ENCODE assay signal across 8 cellular contexts in the genomic region with DNA sequence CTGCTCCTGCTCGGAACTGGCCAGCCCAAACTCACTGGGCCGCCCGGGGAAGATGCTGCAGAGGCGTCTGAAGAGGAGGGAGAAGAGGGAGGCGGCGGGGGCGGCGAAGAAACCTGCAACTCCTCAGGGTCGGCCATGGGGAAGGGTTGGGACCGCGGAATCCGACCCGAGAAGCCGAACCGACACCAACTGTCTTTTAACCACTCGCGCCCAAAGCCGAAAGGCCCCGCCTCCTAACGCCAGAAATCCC. TPM values are rescaled to one million over a fixed set of nuclear protein-coding genes. Genes with fewer than 3 reads are reported as not detected.
DNase-seq lines count a peak whose midpoint lies in the region; ATAC-seq and TF ChIP-seq lines count a peak whose summit lies in the region.

A gene (minus strand): TSS at position 223 of the 250 bp plus-strand sequence. CDS start 86 bp downstream, at position 137.

- DNase-seq in stimulated activated naive CD8-positive, alpha-beta T cell treated with anti-CD3 and anti-CD28 coated beads, Interleukin-15, Interleukin-2, amounts not matched to agents 100 U/mL and 50 U/mL, for 24 hours, result no peak
- no peak for DNase-seq in MCF 10A (ENCODE audit: unreplicated experiment)
- DNase-seq in NCI-H1092 (lab: John Stamatoyannopoulos, UW), result no peak
- DNase-seq in foreskin melanocyte, result no peak
- DNase-seq in NCI-H128 (lab: John Stamatoyannopoulos, UW; ENCODE audit: unreplicated experiment), result no peak
- DNase-seq in HT-29 (ENCODE audit: low spot score), result no peak

- no peak for ATAC-seq in stimulated activated naive CD8-positive, alpha-beta T cell treated with anti-CD3 and anti-CD28 coated beads, Interleukin-15, Interleukin-2, amounts not matched to agents 100 U/mL and 50 U/mL, for 24 hours

- POLR2A ChIA-PET in MCF 10A (lab: Yijun Ruan, JAX), result interaction anchor here (1.1 kb wide), 2 partner anchors 72 to 357 kb away, joined by 3 read pairs; no protein-coding TSS in a partner anchor

- 0% methylated on average over 9 to 18 of the region's 20 CpGs for WGBS in mesodermal cell (ENCODE audit: insufficient coverage in 2 of 2), 2 experiments

- no TSS peak for BruUV-seq in MCF 10A (replicated peaks; lab: Mats Ljungman, UMichigan)

- CTCF ChIA-PET in MCF 10A (lab: Yijun Ruan, JAX), result interaction anchor here (0.6 kb wide), 1 partner anchor 415 kb away, joined by 3 read pairs; no protein-coding TSS in a partner anchor

- intact Hi-C loops in MCF 10A (cut with micrococcal nuclease), result loop anchor here (2.0 kb wide), 1 partner anchor 419 kb away; no protein-coding TSS in a partner anchor

- no peak for TF ChIP-seq CTCF in MCF 10A (IDR thresholded peaks at IDR 0.05; ENCODE audit: unreplicated experiment)

- no peaks in the 10 kb centered on the region for H3K4me1 ChIP-seq in mesodermal cell (ENCODE audit: control insufficient read depth, insufficient read depth, low read length, poor library complexity, severe bottlenecking)

- peak within 1 kb of the TSS; percentile 97 for H3K4me3 Mint-ChIP-seq in stimulated activated naive CD8-positive, alpha-beta T cell treated with anti-CD3 and anti-CD28 coated beads, Interleukin-15, Interleukin-2, amounts not matched to agents 100 ng/mL and 50 ng/mL, for 24 hours
- peak within 1 kb of the TSS; percentile 95 for H3K4me3 Mint-ChIP-seq in MCF 10A (ENCODE audit: unreplicated experiment)

- peak within 1 kb of the TSS; percentile 97 for H3K27ac Mint-ChIP-seq in stimulated activated naive CD8-positive, alpha-beta T cell treated with anti-CD3 and anti-CD28 coated beads, Interleukin-15, Interleukin-2, amounts not matched to agents 100 ng/mL and 50 ng/mL, for 24 hours
- peak within 1 kb of the TSS; percentile 96 for H3K27ac Mint-ChIP-seq in MCF 10A (ENCODE audit: low read depth, unreplicated experiment)

- H3K9me3 Mint-ChIP-seq in stimulated activated naive CD8-positive, alpha-beta T cell treated with anti-CD3 and anti-CD28 coated beads, Interleukin-15, Interleukin-2, amounts not matched to agents 100 ng/mL and 50 ng/mL, for 24 hours, result no peaks in the 10 kb centered on the region
- H3K9me3 Mint-ChIP-seq in MCF 10A (ENCODE audit: unreplicated experiment), result no peaks in the 10 kb centered on the region

- peak within 1 kb of the TSS; percentile 88 for H3K27ac ChIP-seq in mesodermal cell (ENCODE audit: low read depth, low read length, severe bottlenecking)

- no peaks in the 10 kb centered on the region for H3K9me3 ChIP-seq in mesodermal cell (ENCODE audit: control insufficient read depth, low read length)

- peaks cover 31% of the 10 kb centered on the region for H3K4me1 Mint-ChIP-seq in stimulated activated naive CD8-positive, alpha-beta T cell treated with anti-CD3 and anti-CD28 coated beads, Interleukin-15, Interleukin-2, amounts not matched to agents 100 ng/mL and 50 ng/mL, for 24 hours (ENCODE audit: low read depth)
- H3K4me1 Mint-ChIP-seq in MCF 10A (ENCODE audit: insufficient read depth, unreplicated experiment), result peaks cover 8% of the 10 kb centered on the region

- H3K4me3 ChIP-seq in mesodermal cell (ENCODE audit: extremely low read depth, insufficient read depth, low read length, poor library complexity, severe bottlenecking), result peak within 1 kb of the TSS; percentile 81

- H3K36me3 ChIP-seq in mesodermal cell (ENCODE audit: control insufficient read depth, insufficient read depth, low read length), result peaks cover 15% of the 10 kb centered on the region

- H3K36me3 Mint-ChIP-seq in stimulated activated naive CD8-positive, alpha-beta T cell treated with anti-CD3 and anti-CD28 coated beads, Interleukin-15, Interleukin-2, amounts not matched to agents 100 ng/mL and 50 ng/mL, for 24 hours (ENCODE audit: low read depth), result peaks cover 9% of the 10 kb centered on the region
- H3K36me3 Mint-ChIP-seq in MCF 10A (ENCODE audit: insufficient read depth, unreplicated experiment), result peaks cover 8% of the 10 kb centered on the region

- H3K27me3 Mint-ChIP-seq in stimulated activated naive CD8-positive, alpha-beta T cell treated with anti-CD3 and anti-CD28 coated beads, Interleukin-15, Interleukin-2, amounts not matched to agents 100 ng/mL and 50 ng/mL, for 24 hours, result no peaks in the 10 kb centered on the region
- no peaks in the 10 kb centered on the region for H3K27me3 Mint-ChIP-seq in MCF 10A (ENCODE audit: insufficient read depth, unreplicated experiment)

RNA-seq across cellular contexts. Expression of the gene that starts here (rescaled TPM):
- total RNA-seq in MCF 10A (2022), result 6.3 and 7.0 TPM in 2 replicates
- polyA plus RNA-seq in mesodermal cell (2013, experiment 1 of 2), result 15.5 TPM
- 15.5 TPM for polyA plus RNA-seq in mesodermal cell (2013, experiment 2 of 2)
- 2.3 and 3.3 TPM in 2 replicates for total RNA-seq in HT-29 (2014; rRNA removed; shearing (Covaris generic))
